15 cellular contexts compared by ENCODE assay signal in genomic region chr1:245585252-245585959, GRCh38.
DNase-seq lines count a peak whose midpoint lies in the region; ATAC-seq and TF ChIP-seq lines count a peak whose summit lies in the region.
"Had no signal": no experiment of that assay in that cellular context is flagged by ENCODE, and none has a peak within 500 bp of the region (broad histone marks: within the 10 kb centered on the region; RNA-seq: fewer than 3 reads in every experiment).

No MANE protein-coding gene starts in this region.

- DNase-seq in AG08395 (ENCODE audit: low spot score): peak; percentile 79
- DNase-seq in LHCN-M2 (ENCODE audit: low read depth): peak; percentile 29
- no peak for DNase-seq in chondrocyte (ENCODE audit: low spot score)
- DNase-seq in mucosa of descending colon: no peak
- no peak for DNase-seq in NCI-H748 treated with DMSO at 0.1 percent for 48 hours (lab: John Stamatoyannopoulos, UW)
- DNase-seq in T-helper 2 cell: no peak
- DNase-seq: activated CD4-positive, alpha-beta memory T cell treated with anti-CD3 and anti-CD28 coated beads for 36 hours; activated naive CD4-positive, alpha-beta T cell treated with anti-CD3 and anti-CD28 coated beads, Interleukin-2, amount 50 U/mL, for 16 hours; NCI-H510A; nucleus accumbens; stimulated activated CD4-positive, alpha-beta T cell treated with anti-CD3 and anti-CD28 coated beads, Interleukin-2, amount 100 ng/mL, for 24 hours had no signal

- H3K4me1 ChIP-seq in mucosa of descending colon (ENCODE audit: low read depth): no peaks in the 10 kb centered on the region

- H3K27ac Mint-ChIP-seq in chondrocyte (ENCODE audit: unreplicated experiment): peak overlapping the region; percentile 89
- H3K27ac Mint-ChIP-seq: activated CD4-positive, alpha-beta memory T cell treated with anti-CD3 and anti-CD28 coated beads for 36 hours; CD14-positive monocyte; stimulated activated naive CD8-positive, alpha-beta T cell treated with anti-CD3 and anti-CD28 coated beads, Interleukin-15, Interleukin-2, amounts not matched to agents 100 ng/mL and 50 ng/mL, for 24 hours had no signal

- H3K27me3 Mint-ChIP-seq in chondrocyte (ENCODE audit: low read depth): no peaks in the 10 kb centered on the region
- H3K27me3 Mint-ChIP-seq: activated CD4-positive, alpha-beta memory T cell treated with anti-CD3 and anti-CD28 coated beads for 36 hours had no signal

- no peaks in the 10 kb centered on the region for H3K36me3 ChIP-seq in mucosa of descending colon (ENCODE audit: low read depth)

- ATAC-seq in mucosa of descending colon (peak; percentile 55), GM21737 (IDR thresholded peaks at IDR 0.05; ENCODE audit: unreplicated experiment) (no peak), GM21447 (IDR thresholded peaks at IDR 0.05; ENCODE audit: unreplicated experiment) (no peak)

- intact Hi-C loops in mucosa of descending colon (cut with DNase I, micrococcal nuclease): no loop called here

- peak overlapping the region; percentile 38 for H3K4me3 Mint-ChIP-seq in chondrocyte (ENCODE audit: unreplicated experiment)
- H3K4me3 Mint-ChIP-seq: activated CD4-positive, alpha-beta memory T cell treated with anti-CD3 and anti-CD28 coated beads for 36 hours; CD14-positive monocyte; stimulated activated naive CD8-positive, alpha-beta T cell treated with anti-CD3 and anti-CD28 coated beads, Interleukin-15, Interleukin-2, amounts not matched to agents 100 ng/mL and 50 ng/mL, for 24 hours had no signal

- H3K9me3 ChIP-seq in mucosa of descending colon: no peaks in the 10 kb centered on the region

- peaks cover 2% of the 10 kb centered on the region for H3K9me3 Mint-ChIP-seq in chondrocyte (ENCODE audit: low read depth)
- H3K9me3 Mint-ChIP-seq: activated CD4-positive, alpha-beta memory T cell treated with anti-CD3 and anti-CD28 coated beads for 36 hours; stimulated activated naive CD8-positive, alpha-beta T cell treated with anti-CD3 and anti-CD28 coated beads, Interleukin-15, Interleukin-2, amounts not matched to agents 100 ng/mL and 50 ng/mL, for 24 hours had no signal

- no peak overlapping the region for H3K4me3 ChIP-seq in mucosa of descending colon

- peaks cover 45% of the 10 kb centered on the region for H3K4me1 Mint-ChIP-seq in chondrocyte (ENCODE audit: low read depth)

- TF ChIP-seq CTCF in chondrocyte (IDR thresholded peaks at IDR 0.05) (peak; percentile 27), mucosa of descending colon (IDR thresholded peaks at IDR 0.05) (no peak)

- no peaks in the 10 kb centered on the region for H3K36me3 Mint-ChIP-seq in chondrocyte (ENCODE audit: low read depth)
- H3K36me3 Mint-ChIP-seq: activated CD4-positive, alpha-beta memory T cell treated with anti-CD3 and anti-CD28 coated beads for 36 hours had no signal

Comparison
In these comparisons a context has a peak if more than half of its experiments do, and no peak if none do; other contexts are left out.
1. DNase-seq: peak in AG08395 (single experiment) and LHCN-M2 (single experiment); none in chondrocyte (single experiment), mucosa of descending colon (0 of 3), NCI-H748 treated with DMSO at 0.1 percent for 48 hours (single experiment) and T-helper 2 cell (0 of 5).